ENCODE assay signal across 8 cellular contexts in the genomic region with DNA sequence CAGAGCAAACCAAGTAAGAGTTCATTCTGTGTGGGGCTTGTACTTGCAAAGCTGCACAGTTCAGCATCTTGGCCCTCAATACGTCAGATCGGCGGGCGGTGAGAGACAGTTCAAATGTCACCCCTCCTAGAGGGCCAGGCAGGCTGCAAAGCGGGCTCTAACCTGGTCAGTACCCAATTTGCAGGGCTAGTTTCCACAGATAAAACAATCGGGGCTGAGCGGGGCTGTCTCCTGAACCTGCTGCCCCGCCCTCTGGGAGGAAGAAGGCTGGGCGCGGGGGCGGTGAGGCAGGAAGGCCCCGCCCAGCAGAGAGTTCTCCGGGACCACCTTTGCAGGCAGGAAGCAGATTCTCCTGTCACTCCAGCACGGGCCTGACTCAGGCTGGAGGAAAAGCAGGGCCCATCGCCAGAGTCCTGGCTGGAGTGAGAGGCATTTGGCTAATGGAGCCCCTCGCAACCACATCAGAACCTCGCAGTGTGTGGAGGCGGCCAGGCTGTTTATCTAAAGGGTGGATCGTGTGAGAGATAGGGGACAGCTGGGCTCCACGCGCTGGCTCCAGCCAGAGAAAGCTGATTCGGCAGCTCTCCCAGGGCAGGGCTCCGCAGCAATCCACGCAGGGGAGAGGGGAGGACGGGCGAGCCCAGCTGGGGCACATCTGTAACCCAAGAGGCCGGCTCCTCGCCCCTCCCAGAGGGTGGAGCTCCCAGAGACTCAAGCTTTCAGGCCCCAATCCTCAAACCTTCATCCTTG.
DNase-seq lines count a peak whose midpoint lies in the region; ATAC-seq and TF ChIP-seq lines count a peak whose summit lies in the region.

No MANE protein-coding gene starts in this region.

- H3K9me3 ChIP-seq in trophoblast cell (ENCODE audit: insufficient read depth, low read depth, low read length), result no peaks in the 10 kb centered on the region
- no peaks in the 10 kb centered on the region for H3K9me3 ChIP-seq in uterus

- H3K27ac Mint-ChIP-seq in activated naive CD4-positive, alpha-beta T cell treated with anti-CD3 and anti-CD28 coated beads, Interleukin-2, amount 50 U/mL, for 24 hours, result peak overlapping the region; percentile 72

- H2AFZ ChIP-seq in trophoblast cell (ENCODE audit: insufficient read depth, low read length, poor library complexity), result peak overlapping the region; percentile 46

- no peaks in the 10 kb centered on the region for H3K36me3 Mint-ChIP-seq in activated naive CD4-positive, alpha-beta T cell treated with anti-CD3 and anti-CD28 coated beads, Interleukin-2, amount 50 U/mL, for 24 hours

- H3K27me3 ChIP-seq in trophoblast cell (ENCODE audit: insufficient read depth, low read length), result no peaks in the 10 kb centered on the region
- no peaks in the 10 kb centered on the region for H3K27me3 ChIP-seq in uterus

- no CpG with 5 or more reads among the region's 28 CpGs for WGBS in trophoblast cell (ENCODE audit: extremely low coverage, insufficient coverage, insufficient read length)

- no peak overlapping the region for H2BK12ac ChIP-seq in trophoblast cell (ENCODE audit: low read length)

- no peaks in the 10 kb centered on the region for H3K79me2 ChIP-seq in trophoblast cell (ENCODE audit: control insufficient read depth, insufficient read depth, low read length, poor library complexity)

- no peak overlapping the region for H2AK5ac ChIP-seq in trophoblast cell (ENCODE audit: low read length)

- peak overlapping the region; percentile 43 for H3K27ac ChIP-seq in trophoblast cell (ENCODE audit: low read depth, low read length)
- peak overlapping the region; percentile 84 for H3K27ac ChIP-seq in uterus

- peaks cover 8% of the 10 kb centered on the region for H3K79me1 ChIP-seq in trophoblast cell (ENCODE audit: low read length)

- H3K36me3 ChIP-seq in trophoblast cell (ENCODE audit: control insufficient read depth in 1 of 2, insufficient read depth in 2 of 2, low read length in 2 of 2) (no peaks in the 10 kb centered on the region), uterus (no peaks in the 10 kb centered on the region)

- ATAC-seq in GM19035 (IDR thresholded peaks at IDR 0.05; ENCODE audit: unreplicated experiment) (peak; percentile 65), HG03342 (IDR thresholded peaks at IDR 0.05; ENCODE audit: unreplicated experiment) (peak; percentile 67)

- H2BK5ac ChIP-seq in trophoblast cell (ENCODE audit: low read depth, low read length, poor library complexity), result no peak overlapping the region

- no peaks in the 10 kb centered on the region for H3K27me3 Mint-ChIP-seq in activated naive CD4-positive, alpha-beta T cell treated with anti-CD3 and anti-CD28 coated beads, Interleukin-2, amount 50 U/mL, for 24 hours

- H3K18ac ChIP-seq in trophoblast cell (ENCODE audit: low read length), result peak overlapping the region; percentile 22

- H3K9me3 Mint-ChIP-seq in activated naive CD4-positive, alpha-beta T cell treated with anti-CD3 and anti-CD28 coated beads, Interleukin-2, amount 50 U/mL, for 24 hours, result no peaks in the 10 kb centered on the region

- peak overlapping the region; percentile 83 for H3K4me2 ChIP-seq in trophoblast cell (ENCODE audit: low read length)

- intact Hi-C loops in head of caudate nucleus (cut with DNase I), result no loop called here
- intact Hi-C loops in uterus (cut with DNase I; ENCODE audit: low total_unique reads), result no loop called here

- no peak overlapping the region for H3K9ac ChIP-seq in trophoblast cell (ENCODE audit: low read length)

- H4K12ac ChIP-seq in trophoblast cell (ENCODE audit: low read depth, low read length), result peak overlapping the region; percentile 34

- no peak overlapping the region for H2BK120ac ChIP-seq in trophoblast cell (ENCODE audit: insufficient read depth, low read length, poor library complexity)

- peaks cover 42% of the 10 kb centered on the region for H3K4me1 Mint-ChIP-seq in activated naive CD4-positive, alpha-beta T cell treated with anti-CD3 and anti-CD28 coated beads, Interleukin-2, amount 50 U/mL, for 24 hours

- DNase-seq in AG20443 (ENCODE audit: low spot score), result peak; percentile 95
- DNase-seq in RPMI8226, result peak; percentile 90
- DNase-seq in head of caudate nucleus, result peak; percentile 37 to 91 (median 73)
- DNase-seq in trophoblast cell, result peak; percentile 35 to 45
- peak; percentile 88 to 90 for DNase-seq in uterus

- H3K4me3 ChIP-seq in trophoblast cell (ENCODE audit: low read depth, low read length) (peak overlapping the region; percentile 59), uterus (peak overlapping the region; percentile 25 to 27)

- no peak for TF ChIP-seq CTCF in uterus (IDR thresholded peaks at IDR 0.05)

- peak overlapping the region; percentile 88 for H3K4me3 Mint-ChIP-seq in activated naive CD4-positive, alpha-beta T cell treated with anti-CD3 and anti-CD28 coated beads, Interleukin-2, amount 50 U/mL, for 24 hours

- peak overlapping the region; percentile 37 for H4K91ac ChIP-seq in trophoblast cell (ENCODE audit: low read depth, low read length)

- H4K8ac ChIP-seq in trophoblast cell (ENCODE audit: low read depth, low read length), result peak overlapping the region; percentile 59

- peak overlapping the region; percentile 11 for H3K14ac ChIP-seq in trophoblast cell (ENCODE audit: low read length)

- no peak overlapping the region for H3K4ac ChIP-seq in trophoblast cell (ENCODE audit: low read depth, low read length)

- H3K4me1 ChIP-seq in trophoblast cell (ENCODE audit: control insufficient read depth in 1 of 2, insufficient read depth in 2 of 2, low read length in 2 of 2), result peaks cover 19 to 20% of the 10 kb centered on the region in 2 experiments
- H3K4me1 ChIP-seq in uterus, result peaks cover 0 to 10% of the 10 kb centered on the region in 2 donors

- H3K23ac ChIP-seq in trophoblast cell (ENCODE audit: low read length), result no peak overlapping the region

- TF ChIP-seq POLR2A in uterus (IDR thresholded peaks at IDR 0.05), result peak; percentile 31 to 46

Comparison
In these comparisons a context has a peak if more than half of its experiments do, and no peak if none do; other contexts are left out.
1. Peak in every context shown above with its lines: DNase-seq, ATAC-seq, H3K4me3 ChIP-seq and H3K27ac ChIP-seq.
2. DNase-seq: peak in every context shown above with its lines; median percentile 95 in AG20443; 90 in RPMI8226; 89 in uterus; 73 in head of caudate nucleus; 40 in trophoblast cell.